Comparison of ENCODE assay signal across 8 cellular contexts in genomic region chr6:26194774-26195375, GRCh38.
A peak's percentile ranks its signal among the peaks of the same experiment; 100 is the strongest.
DNase-seq lines count a peak whose midpoint lies in the region; TF ChIP-seq lines count a peak whose summit lies in the region.

No MANE protein-coding gene starts in this region.

- no peaks in the 10 kb centered on the region for H3K27me3 ChIP-seq in A673 (replicated peaks; ENCODE audit: insufficient read depth, low read depth, low read length, poor library complexity)
- H3K27me3 ChIP-seq in HUES64 (ENCODE audit: insufficient read depth, low read length) = no peaks in the 10 kb centered on the region
- H3K27me3 ChIP-seq in muscle layer of duodenum (ENCODE audit: low read depth, low read length) = no peaks in the 10 kb centered on the region

- peak overlapping the region; percentile 95; the same call in 1 of the 2 replicates for H3K9ac ChIP-seq in HUES64 (ENCODE audit: low read depth, low read length)

- POLR2A ChIA-PET in A673 (lab: Charles Lee; ENCODE audit: low non-redundant PET) = interaction anchor here (0.6 to 5.4 kb wide), 4 partner anchors 21 to 1696 kb away, joined by 3 to 85 read pairs (median 8); a partner anchor contains a TSS

- TF ChIP-seq CTCF in A673 (conservative IDR thresholded peaks at IDR 0.05; ENCODE audit: low read depth, low read length) = no peak

- H3K36me3 ChIP-seq in A673 (ENCODE audit: insufficient read depth, low read length, poor library complexity, severe bottlenecking) (no peaks in the 10 kb centered on the region), HUES64 (ENCODE audit: insufficient read depth, low read length) (no peaks in the 10 kb centered on the region; the same call in 1 of the 2 replicates), muscle layer of duodenum (ENCODE audit: control insufficient read depth in 1 of 2, insufficient read depth in 2 of 2, low read length in 2 of 2) (no peaks in the 10 kb centered on the region)

- intact Hi-C loops in A673 (cut with micrococcal nuclease; ENCODE audit: unreplicated experiment) = loop anchor here (5.0 kb wide), 1 partner anchor 73 kb away; a partner anchor contains a TSS

- no peaks in the 10 kb centered on the region for H3K9me3 ChIP-seq in A673 (ENCODE audit: low read depth, low read length, poor library complexity, severe bottlenecking)
- no peaks in the 10 kb centered on the region for H3K9me3 ChIP-seq in HUES64 (ENCODE audit: insufficient read depth, low read depth, low read length)
- H3K9me3 ChIP-seq in muscle layer of duodenum (ENCODE audit: control insufficient read depth in 1 of 2, low read length in 2 of 2) = no peaks in the 10 kb centered on the region

- H3K4me3 ChIP-seq in A673 (ENCODE audit: low read depth, low read length, poor library complexity, severe bottlenecking) = peak overlapping the region; percentile 63
- H3K4me3 ChIP-seq in HUES64 (ENCODE audit: low read length) = peak overlapping the region; percentile 72
- peak overlapping the region; percentile 71 to 74 for H3K4me3 ChIP-seq in muscle layer of duodenum (ENCODE audit: low read depth in 1 of 2, low read length in 2 of 2)

- BruUV-seq in A673 (replicated peaks; lab: Mats Ljungman, UMichigan) = no TSS peak

- H3K4me1 ChIP-seq in A673 (ENCODE audit: insufficient read depth, low read length, poor library complexity, severe bottlenecking) = peaks cover 2% of the 10 kb centered on the region
- peaks cover 6% of the 10 kb centered on the region for H3K4me1 ChIP-seq in HUES64 (ENCODE audit: insufficient read depth, low read length)
- peaks cover 0 to 15% of the 10 kb centered on the region in 2 donors for H3K4me1 ChIP-seq in muscle layer of duodenum (ENCODE audit: control insufficient read depth in 1 of 2, insufficient read depth in 2 of 2, low read length in 2 of 2)

- 34% methylated on average over 8 of the region's 9 CpGs for WGBS in HUES64

- CTCF ChIA-PET in A673 (lab: Charles Lee) = no interaction called here

- H3K27ac ChIP-seq in A673 (ENCODE audit: low read depth, low read length, poor library complexity, severe bottlenecking) (peak overlapping the region; percentile 87), HUES64 (ENCODE audit: low read depth, low read length) (peak overlapping the region; percentile 94), caudate nucleus (ENCODE audit: low read depth, low read length) (peak overlapping the region; percentile 32), muscle layer of duodenum (ENCODE audit: low read length) (peak overlapping the region; percentile 93)

- DNase-seq in A673 (ENCODE audit: low spot score) (no peak), caudate nucleus (lab: John Stamatoyannopoulos, UW) (no peak), NCI-H2196 treated with DMSO at 0.1 percent for 48 hours (lab: John Stamatoyannopoulos, UW; ENCODE audit: unreplicated experiment) (no peak), COLO829 (ENCODE audit: low spot score) (no peak), NCI-H526 (lab: John Stamatoyannopoulos, UW) (no peak), NCI-H1417 treated with DMSO at 0.1 percent for 48 hours (lab: John Stamatoyannopoulos, UW) (no peak)

Comparison
In these comparisons a context has a peak if more than half of its experiments do, and no peak if none do; other contexts are left out.
1. H3K27ac ChIP-seq: peak in every context shown above with its lines; median percentile 94 in HUES64; 93 in muscle layer of duodenum; 87 in A673; 32 in caudate nucleus.